Comparison of ENCODE assay signal across 8 cellular contexts in genomic region chr11:116276051-116277044, GRCh38.
DNase-seq lines count a peak whose midpoint lies in the region; ATAC-seq and TF ChIP-seq lines count a peak whose summit lies in the region.

No MANE protein-coding gene starts in this region.

- in situ Hi-C loops in GM13976 (cut with MboI; ENCODE audit: low sequenced_read_pairs, unreplicated experiment): no loop called here

- H3K4me3 ChIP-seq in choroid plexus epithelial cell (ENCODE audit: low read depth, low read length): no peak overlapping the region

- TF ChIP-seq CTCF in GM13976 (IDR thresholded peaks at IDR 0.05; ENCODE audit: borderline replicate concordance, control extremely low read depth, extremely low read depth, insufficient read depth, missing control alignments): peak; percentile 93
- TF ChIP-seq CTCF in choroid plexus epithelial cell (conservative IDR thresholded peaks at IDR 0.05; ENCODE audit: low read depth, low read length): peak; percentile 62

- ATAC-seq in HG02938 (IDR thresholded peaks at IDR 0.05; ENCODE audit: unreplicated experiment) (peak; percentile 77), left colon (peak; percentile 94)

- intact Hi-C loops in left colon (cut with DNase I, micrococcal nuclease): loop anchor here in 1 of 2 donors (5.0 kb wide), 1 partner anchor 944 kb away; no protein-coding TSS in a partner anchor

- peak; percentile 86 for DNase-seq in GM13976 (ENCODE audit: low spot score)
- peak; percentile 49 for DNase-seq in NCI-H2107 (lab: John Stamatoyannopoulos, UW)
- peak; percentile 54 to 72 for DNase-seq in activated CD4-positive, alpha-beta T cell treated with anti-CD3 and anti-CD28 coated beads for 24 hours (ENCODE audit: low read depth in 2 of 2)
- DNase-seq in choroid plexus epithelial cell (ENCODE audit: low read depth): peak; percentile 39
- peak; percentile 55 to 79 for DNase-seq in left colon
- peak; percentile 50 to 67 for DNase-seq in stimulated activated CD4-positive, alpha-beta T cell treated with anti-CD3 and anti-CD28 coated beads, Interleukin-4, amount 100 ng/mL, for 4 hours
- no peak for DNase-seq in middle frontal gyrus (ENCODE audit: extremely low spot score, low spot score)
